In genomic region chr20:53278555-53278954, GRCh38 we compare ENCODE assay signal across 29 cellular contexts.
"Had no signal": no experiment of that assay in that cellular context is flagged by ENCODE, and none has a peak within 500 bp of the region (broad histone marks: within the 10 kb centered on the region; RNA-seq: fewer than 3 reads in every experiment).

No MANE protein-coding gene starts in this region.

- H3K9me3 Mint-ChIP-seq: stimulated activated effector memory CD8-positive, alpha-beta T cell treated with anti-CD3 and anti-CD28 coated beads, Interleukin-12 subunit alpha, Interleukin-12 subunit beta, amount 100 ng/mL, for 72 hours; stimulated activated memory B cell treated with anti-CD40 and anti-IgM and Interleukin-4, amounts not matched to agents 10 μg/mL and 1 μg/mL and 100 μg/mL, for 72 hours; stimulated activated naive B cell treated with anti-CD40 and anti-IgM and Interleukin-4, amounts not matched to agents 10 μg/mL and 1 μg/mL and 100 μg/mL, for 72 hours; stimulated activated naive CD8-positive, alpha-beta T cell treated with anti-CD3 and anti-CD28 coated beads, Interleukin-15, amount 100 ng/mL, for 72 hours had no signal

- H3K27ac ChIP-seq: stomach, suprapubic skin, testis, thoracic aorta, thyroid gland, tibial artery, tibial nerve, transverse colon, upper lobe of left lung, upper lobe of right lung, uterus, vagina had no signal

- H3K27me3 Mint-ChIP-seq: stimulated activated naive CD8-positive, alpha-beta T cell treated with anti-CD3 and anti-CD28 coated beads, Interleukin-15, Interleukin-2, amounts not matched to agents 100 ng/mL and 50 ng/mL, for 24 hours; type B pancreatic cell had no signal

- H3K4me3 Mint-ChIP-seq: stimulated activated effector memory CD8-positive, alpha-beta T cell treated with anti-CD3 and anti-CD28 coated beads, Interleukin-12 subunit alpha, Interleukin-12 subunit beta, amount 100 ng/mL, for 72 hours; stimulated activated memory B cell treated with anti-CD40 and anti-IgM and Interleukin-4, amounts not matched to agents 10 μg/mL and 1 μg/mL and 100 μg/mL, for 72 hours; stimulated activated naive B cell treated with anti-CD40 and anti-IgM and Interleukin-4, amounts not matched to agents 10 μg/mL and 1 μg/mL and 100 μg/mL, for 72 hours; stimulated activated naive CD8-positive, alpha-beta T cell treated with anti-CD3 and anti-CD28 coated beads, Interleukin-15, amount 100 ng/mL, for 72 hours; stimulated activated naive CD8-positive, alpha-beta T cell treated with anti-CD3 and anti-CD28 coated beads, Interleukin-15, Interleukin-2, amounts not matched to agents 100 ng/mL and 50 ng/mL, for 24 hours; type B pancreatic cell had no signal

- H3K9me3 ChIP-seq: stomach, suprapubic skin, testis, thoracic aorta, thyroid gland, tibial artery, tibial nerve, transverse colon, upper lobe of left lung, upper lobe of right lung, uterus, vagina had no signal

- H3K4me3 ChIP-seq: stomach, suprapubic skin, testis, thoracic aorta, thyroid gland, tibial artery, tibial nerve, transverse colon, upper lobe of left lung, upper lobe of right lung, uterus, vagina had no signal

- H3K4me1 ChIP-seq: stomach, testis, thyroid gland, tibial artery, tibial nerve, transverse colon, upper lobe of left lung, upper lobe of right lung, uterus, vagina had no signal

- H3K27ac Mint-ChIP-seq: stimulated activated effector memory CD8-positive, alpha-beta T cell treated with anti-CD3 and anti-CD28 coated beads, Interleukin-12 subunit alpha, Interleukin-12 subunit beta, amount 100 ng/mL, for 72 hours; stimulated activated memory B cell treated with anti-CD40 and anti-IgM and Interleukin-4, amounts not matched to agents 10 μg/mL and 1 μg/mL and 100 μg/mL, for 72 hours; stimulated activated naive B cell treated with anti-CD40 and anti-IgM and Interleukin-4, amounts not matched to agents 10 μg/mL and 1 μg/mL and 100 μg/mL, for 72 hours; stimulated activated naive CD8-positive, alpha-beta T cell treated with anti-CD3 and anti-CD28 coated beads, Interleukin-15, amount 100 ng/mL, for 72 hours; stimulated activated naive CD8-positive, alpha-beta T cell treated with anti-CD3 and anti-CD28 coated beads, Interleukin-15, Interleukin-2, amounts not matched to agents 100 ng/mL and 50 ng/mL, for 24 hours; type B pancreatic cell had no signal

- H3K4me1 Mint-ChIP-seq: stimulated activated effector memory CD8-positive, alpha-beta T cell treated with anti-CD3 and anti-CD28 coated beads, Interleukin-12 subunit alpha, Interleukin-12 subunit beta, amount 100 ng/mL, for 72 hours; stimulated activated memory B cell treated with anti-CD40 and anti-IgM and Interleukin-4, amounts not matched to agents 10 μg/mL and 1 μg/mL and 100 μg/mL, for 72 hours; stimulated activated naive B cell treated with anti-CD40 and anti-IgM and Interleukin-4, amounts not matched to agents 10 μg/mL and 1 μg/mL and 100 μg/mL, for 72 hours; stimulated activated naive CD8-positive, alpha-beta T cell treated with anti-CD3 and anti-CD28 coated beads, Interleukin-15, amount 100 ng/mL, for 72 hours had no signal

- H3K36me3 ChIP-seq: stomach, suprapubic skin, thoracic aorta, thyroid gland, tibial artery, tibial nerve, transverse colon, upper lobe of left lung, upper lobe of right lung, uterus, vagina had no signal

- FAIRE-seq: urothelium cell line had no signal

- ATAC-seq: stimulated activated effector memory CD8-positive, alpha-beta T cell treated with anti-CD3 and anti-CD28 coated beads, Interleukin-12 subunit alpha, Interleukin-12 subunit beta, amount 100 ng/mL, for 72 hours; stimulated activated memory B cell treated with anti-CD40 and anti-IgM and Interleukin-4, amounts not matched to agents 10 μg/mL and 1 μg/mL and 100 μg/mL, for 72 hours; stimulated activated naive B cell treated with anti-CD40 and anti-IgM and Interleukin-4, amounts not matched to agents 10 μg/mL and 1 μg/mL and 100 μg/mL, for 72 hours; stimulated activated naive CD8-positive, alpha-beta T cell treated with anti-CD3 and anti-CD28 coated beads, Interleukin-15, amount 100 ng/mL, for 72 hours; stimulated activated naive CD8-positive, alpha-beta T cell treated with anti-CD3 and anti-CD28 coated beads, Interleukin-15, Interleukin-2, amounts not matched to agents 100 U/mL and 50 U/mL, for 24 hours; upper lobe of right lung had no signal

- H3K27me3 ChIP-seq: stomach, suprapubic skin, testis, thyroid gland, tibial artery, tibial nerve, transverse colon, upper lobe of left lung, upper lobe of right lung, uterus, vagina had no signal

- DNase-seq: stimulated activated CD4-positive, alpha-beta T cell treated with anti-CD3 and anti-CD28 coated beads, Interleukin-2, amount 100 ng/mL, for 48 hours; stimulated activated CD4-positive, alpha-beta T cell treated with anti-CD3 and anti-CD28 coated beads, Interleukin-4, amount 100 ng/mL, for 1 hour; stimulated activated CD4-positive, alpha-beta T cell treated with anti-CD3 and anti-CD28 coated beads, Interleukin-4, amount 100 ng/mL, for 24 hours; stimulated activated CD4-positive, alpha-beta T cell treated with anti-CD3 and anti-CD28 coated beads, Interleukin-4, amount 100 ng/mL, for 4 hours; stimulated activated CD8-positive, alpha-beta memory T cell treated with anti-CD3 and anti-CD28 coated beads, Interleukin-4, amount 100 ng/mL, for 48 hours; stimulated activated naive B cell treated with anti-CD40 and anti-IgM and Interleukin-4, amounts not matched to agents 10 μg/mL and 1 μg/mL and 100 μg/mL, for 72 hours; stimulated activated naive CD4-positive, alpha-beta T cell; stimulated activated naive CD4-positive, alpha-beta T cell treated with Interleukin-2 at 50 U/mL for 16 hours; stimulated activated naive CD8-positive, alpha-beta T cell treated with anti-CD3 and anti-CD28 coated beads, Interleukin-15, amount 100 ng/mL, for 72 hours; stimulated activated naive CD8-positive, alpha-beta T cell treated with anti-CD3 and anti-CD28 coated beads, Interleukin-15, Interleukin-2, amounts not matched to agents 100 U/mL and 50 U/mL, for 24 hours; stomach; substantia nigra; testis; thyroid gland; tibial artery; transverse colon; trophoblast cell; upper lobe of left lung; upper lobe of right lung; uterus had no signal

- H3K36me3 Mint-ChIP-seq: stimulated activated effector memory CD8-positive, alpha-beta T cell treated with anti-CD3 and anti-CD28 coated beads, Interleukin-12 subunit alpha, Interleukin-12 subunit beta, amount 100 ng/mL, for 72 hours; stimulated activated memory B cell treated with anti-CD40 and anti-IgM and Interleukin-4, amounts not matched to agents 10 μg/mL and 1 μg/mL and 100 μg/mL, for 72 hours; stimulated activated naive B cell treated with anti-CD40 and anti-IgM and Interleukin-4, amounts not matched to agents 10 μg/mL and 1 μg/mL and 100 μg/mL, for 72 hours had no signal
